1 cellular context compared by ENCODE assay signal in the genomic region with DNA sequence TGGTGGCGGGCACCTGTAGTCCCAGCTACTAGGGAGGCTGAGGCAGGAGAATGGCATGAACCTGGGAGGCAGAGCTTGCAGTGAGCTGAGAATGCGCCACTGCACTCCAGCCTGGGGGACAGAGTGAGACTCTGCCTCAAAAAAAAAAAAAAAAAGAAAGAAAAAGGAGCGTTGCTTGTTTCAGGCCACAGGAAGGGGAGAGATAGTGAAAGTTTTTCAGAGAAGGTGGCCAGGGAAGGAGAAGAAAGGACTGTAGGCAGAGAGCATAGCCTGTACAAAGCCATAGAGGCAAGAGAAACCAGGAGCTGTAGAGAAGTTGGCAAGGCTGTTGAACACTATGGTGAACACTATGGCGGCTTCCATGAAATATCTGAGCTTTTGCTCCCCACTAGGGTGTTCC. TPM values are rescaled to one million over a fixed set of nuclear protein-coding genes. Genes with fewer than 3 reads are reported as not detected.
"Had no signal": no experiment of that assay in that cellular context is flagged by ENCODE, and none has a peak within 500 bp of the region (broad histone marks: within the 10 kb centered on the region; RNA-seq: fewer than 3 reads in every experiment).

No MANE protein-coding gene starts in this region.

RNA-seq across cellular contexts. Expression of gene HSD17B1, which starts 12.2 kb away (rescaled TPM):
- total RNA-seq: ascending aorta had no signal
